30 cellular contexts compared by ENCODE assay signal in the genomic region with DNA sequence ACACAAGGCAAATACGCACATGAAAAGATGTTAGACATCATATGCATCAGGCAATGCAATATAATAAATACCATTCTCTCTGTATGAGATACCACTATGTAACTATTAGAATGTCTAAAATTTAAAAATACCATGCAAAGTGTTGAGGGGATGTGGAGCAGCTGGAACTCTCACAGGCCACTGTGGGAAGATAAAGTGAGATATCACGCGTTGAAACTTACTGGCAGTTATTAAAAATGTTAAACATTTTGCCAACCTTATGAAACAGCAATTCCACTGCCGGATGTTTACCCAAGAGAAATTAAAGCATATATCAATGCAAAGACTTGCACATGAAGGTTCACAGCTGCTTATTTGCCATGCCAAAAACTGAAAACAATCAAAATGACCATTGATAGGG.
"Had no signal": no experiment of that assay in that cellular context is flagged by ENCODE, and none has a peak within 500 bp of the region (broad histone marks: within the 10 kb centered on the region; RNA-seq: fewer than 3 reads in every experiment).

No MANE protein-coding gene starts in this region.

- H3K4me3 ChIP-seq: adrenal gland, ascending aorta, body of pancreas, breast epithelium, cardiac muscle cell had no signal

- DNase-seq: activated effector memory CD4-positive, alpha-beta T cell treated with anti-CD3 and anti-CD28 coated beads, Interleukin-2, amount 50 U/mL, for 16 hours; activated effector memory CD4-positive, alpha-beta T cell treated with Interleukin-2 at 50 U/mL for 16 hours; activated gamma-delta T cell; activated gamma-delta T cell treated with Interleukin-2 at 50 U/mL for 16 hours; activated naive CD4-positive, alpha-beta T cell; activated naive CD4-positive, alpha-beta T cell treated with anti-CD3 and anti-CD28 coated beads for 36 hours; activated naive CD4-positive, alpha-beta T cell treated with anti-CD3 and anti-CD28 coated beads, Interleukin-2, amount 10 ng/mL, durations not matched to agents 7 days and 5 days; activated naive CD4-positive, alpha-beta T cell treated with anti-CD3 and anti-CD28 coated beads, Interleukin-2, amount 50 U/mL, for 16 hours; activated naive CD4-positive, alpha-beta T cell treated with Interleukin-2 at 50 U/mL for 16 hours; activated naive CD8-positive, alpha-beta T cell treated with anti-CD3 and anti-CD28 coated beads for 36 hours; activated naive CD8-positive, alpha-beta T cell treated with anti-CD3 and anti-CD28 coated beads, Interleukin-2, amount 10 ng/mL, durations not matched to agents 7 days and 5 days; activated naive CD8-positive, alpha-beta T cell treated with anti-CD3 and anti-CD28 coated beads, Interleukin-2, amount 50 U/mL, for 24 hours; activated T-cell treated with anti-CD3 and anti-CD28 coated beads, Interleukin-2, amount 50 U/mL, for 1 hour; activated T-cell treated with anti-CD3 and anti-CD28 coated beads, Interleukin-2, amount 50 U/mL, for 24 hours; activated T-cell treated with anti-CD3 and anti-CD28 coated beads, Interleukin-2, amount 50 U/mL, for 4 hours; activated T-cell treated with anti-CD3 and anti-CD28 coated beads, Interleukin-2, amount 50 U/mL, for 48 hours; activated T-cell treated with anti-CD3 and anti-CD28 coated beads, Interleukin-2, amount 50 U/mL, for 72 hours; adrenal gland; amniotic stem cell; amygdala; anterior cingulate cortex; aorta; body of pancreas; brain microvascular endothelial cell; caudate nucleus; central memory CD4-positive, alpha-beta T cell; cerebellar nuclear complex had no signal
